Comparison of ENCODE assay signal across 8 cellular contexts in the genomic region with DNA sequence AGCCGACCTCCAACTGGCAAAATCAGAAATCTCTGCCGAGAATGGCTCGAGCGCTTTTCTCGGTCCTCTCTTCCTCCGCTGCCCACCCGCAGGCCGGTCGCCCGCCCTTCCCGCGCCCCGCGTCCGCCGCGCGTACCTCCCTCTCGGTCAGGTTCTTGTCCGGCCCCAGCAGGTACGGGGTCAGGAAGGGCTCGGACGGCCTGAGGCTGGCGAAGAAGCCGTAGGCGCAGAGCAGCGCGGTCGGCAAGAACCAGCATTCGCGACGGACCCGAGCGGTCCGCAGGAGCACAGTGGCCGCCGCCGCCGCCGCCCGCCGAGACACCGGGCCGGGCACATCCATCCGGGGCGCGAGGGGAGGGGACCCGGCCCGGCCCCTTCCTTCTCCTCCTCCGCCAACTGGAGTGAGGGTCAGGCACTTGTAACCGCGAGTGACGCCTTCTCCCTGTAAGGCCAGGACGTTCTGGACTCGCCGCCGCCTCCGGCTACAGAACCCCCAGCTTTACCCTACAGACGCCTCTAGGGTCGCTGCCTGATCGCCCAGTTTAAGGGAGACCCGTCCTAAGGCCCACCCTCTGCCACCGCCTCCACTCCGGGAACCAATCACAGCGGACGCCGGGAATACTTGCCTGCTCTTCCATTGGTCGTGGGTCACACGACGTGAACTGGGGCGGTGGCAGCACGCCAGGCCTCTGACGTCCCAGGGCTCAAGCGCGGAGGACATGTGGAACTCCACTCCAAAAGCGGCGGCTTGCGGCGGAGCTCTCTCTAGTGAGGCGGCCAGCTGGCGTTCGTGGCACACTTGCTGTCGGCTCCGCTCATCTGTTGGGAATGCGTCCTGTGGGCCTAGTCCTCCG. TPM values are rescaled to one million over a fixed set of nuclear protein-coding genes. Genes with fewer than 3 reads are reported as not detected.
DNase-seq lines count a peak whose midpoint lies in the region; ATAC-seq and TF ChIP-seq lines count a peak whose summit lies in the region.

Gene SLC19A2, minus strand, starts transcription at position 518 of the 854 bp plus-strand sequence. Its CDS starts 178 bp downstream, at position 340.

- H3K27ac ChIP-seq in SK-N-SH (ENCODE audit: low read depth in 2 of 2, low read length in 1 of 2) (peak within 1 kb of the TSS; percentile 92 to 96), temporal lobe (ENCODE audit: low read depth, low read length) (peak within 1 kb of the TSS; percentile 84)

- WGBS in SK-N-SH (ENCODE audit: low lambda C conversion rate) = under 1% methylated on average over 54 of the region's 86 CpGs

- DNase-seq in GM10266 (ENCODE audit: extremely low spot score) (peak; percentile 97), NCI-H1048 (lab: John Stamatoyannopoulos, UW) (peak; percentile 100), SK-N-SH (peak; percentile 97), glomerular endothelial cell (ENCODE audit: extremely low read depth, low read depth, low spot score) (peak; percentile 76), occipital lobe (lab: John Stamatoyannopoulos, UW) (peak; percentile 99)
- DNase-seq in activated naive CD4-positive, alpha-beta T cell treated with anti-CD3 and anti-CD28 coated beads, Interleukin-2, amount 50 U/mL, for 72 hours (ENCODE audit: low spot score in 2 of 2) = peak; percentile 89 to 96

- peak; percentile 32 for TF ChIP-seq CTCF in GM10266 (IDR thresholded peaks at IDR 0.05; ENCODE audit: control insufficient read depth, insufficient read depth, low read depth, missing control alignments)
- TF ChIP-seq CTCF in SK-N-SH (IDR thresholded peaks at IDR 0.05) = peak; percentile 25; the same call in 1 of the 2 replicates

- H3K36me3 Mint-ChIP-seq in activated naive CD4-positive, alpha-beta T cell treated with anti-CD3 and anti-CD28 coated beads, Interleukin-2, amount 50 U/mL, for 72 hours = peaks cover 5 to 14% of the 10 kb centered on the region in 2 donors

- peaks cover 35% of the 10 kb centered on the region; the same call in 1 of the 2 replicates for H3K79me2 ChIP-seq in SK-N-SH (ENCODE audit: insufficient read depth)

- peak within 1 kb of the TSS; percentile 91 for H2AFZ ChIP-seq in SK-N-SH (ENCODE audit: low read depth)

- H3K4me2 ChIP-seq in SK-N-SH = peak within 1 kb of the TSS; percentile 92

- H3K4me3 ChIP-seq in SK-N-SH (ENCODE audit: low read depth in 2 of 2, low read length in 1 of 2) = peak within 1 kb of the TSS; percentile 78 to 92

- no peak for TF ChIP-seq EP300 in SK-N-SH (IDR thresholded peaks at IDR 0.05; ENCODE audit: borderline replicate concordance in 1 of 2, low read depth in 1 of 2, low read length in 1 of 2)

- POLR2A ChIA-PET in SK-N-SH (lab: Yijun Ruan, JAX) = interaction anchor here (0.7 to 1.3 kb wide), 3 partner anchors 59 to 862 kb away, joined by 3 to 7 read pairs (median 3); partner anchors contain the start of genes BLZF1 and CCDC181

- H3K36me3 ChIP-seq in SK-N-SH (replicated peaks in 1 of 2; ENCODE audit: control insufficient read depth in 1 of 2, insufficient read depth in 2 of 2, low read length in 1 of 2) = no peaks in the 10 kb centered on the region

- H3K9me3 Mint-ChIP-seq in activated naive CD4-positive, alpha-beta T cell treated with anti-CD3 and anti-CD28 coated beads, Interleukin-2, amount 50 U/mL, for 72 hours = no peaks in the 10 kb centered on the region

- no peaks in the 10 kb centered on the region for H3K27me3 ChIP-seq in SK-N-SH (ENCODE audit: insufficient read depth)

- H4K20me1 ChIP-seq in SK-N-SH (ENCODE audit: insufficient read depth) = no peaks in the 10 kb centered on the region

- H3K9me3 ChIP-seq in SK-N-SH = no peaks in the 10 kb centered on the region

- no peaks in the 10 kb centered on the region for H3K9me2 ChIP-seq in SK-N-SH

- H3K4me1 ChIP-seq in SK-N-SH (ENCODE audit: control insufficient read depth in 1 of 2, insufficient read depth in 2 of 2, low read depth in 1 of 2, low read length in 1 of 2) = peaks cover 10 to 31% of the 10 kb centered on the region in 2 experiments

- peak within 1 kb of the TSS; percentile 85 to 90 for H3K27ac Mint-ChIP-seq in activated naive CD4-positive, alpha-beta T cell treated with anti-CD3 and anti-CD28 coated beads, Interleukin-2, amount 50 U/mL, for 72 hours

- ATAC-seq in HG02588 (IDR thresholded peaks at IDR 0.05; ENCODE audit: unreplicated experiment) = peak; percentile 99
- peak; percentile 97 to 98 for ATAC-seq in activated naive CD4-positive, alpha-beta T cell treated with anti-CD3 and anti-CD28 coated beads, Interleukin-2, amount 50 U/mL, for 72 hours

- H3F3A ChIP-seq in SK-N-SH (replicated peaks; ENCODE audit: insufficient read depth) = peaks cover 14% of the 10 kb centered on the region

- 0 out of 2 replicates have a peak, but pooled peaks have one; percentile 5 for TF ChIP-seq RAD21 in SK-N-SH (IDR thresholded peaks at IDR 0.05; ENCODE audit: low read length)

- peak within 1 kb of the TSS; percentile 86 for H3K9ac ChIP-seq in SK-N-SH

- CTCF ChIA-PET in SK-N-SH (lab: Yijun Ruan, JAX) = interaction anchor here (0.7 to 1.5 kb wide), 7 partner anchors 20 to 124 kb away, joined by 3 to 4 read pairs (median 3); no protein-coding TSS in a partner anchor

TF ChIP-seq in SK-N-SH, 30 proteins besides CTCF, POLR2A, EP300 and RAD21 (continues in another document):
- peak; percentile 75; the same call in 1 of the 2 replicates for TF ChIP-seq USF1 (IDR thresholded peaks at IDR 0.05; ENCODE audit: borderline replicate concordance, low read depth)
- TF ChIP-seq MEF2A (IDR thresholded peaks at IDR 0.05; ENCODE audit: borderline replicate concordance, low read depth) = no peak
- TF ChIP-seq CHD2 (IDR thresholded peaks at IDR 0.05; ENCODE audit: low read length, partially characterized antibody) = peak; percentile 62
- TF ChIP-seq ZBTB33 (IDR thresholded peaks at IDR 0.05; ENCODE audit: borderline replicate concordance, low read depth) = no peak
- TF ChIP-seq TEAD4 (IDR thresholded peaks at IDR 0.05; ENCODE audit: borderline replicate concordance, insufficient read depth) = peak; percentile 36; the same call in 1 of the 2 replicates
- TF ChIP-seq FOXJ3 (CRISPR knock-in tag; IDR thresholded peaks at IDR 0.05) = 0 out of 2 replicates have a peak, but pooled peaks have one; percentile 27
- TF ChIP-seq, protein P1, sequence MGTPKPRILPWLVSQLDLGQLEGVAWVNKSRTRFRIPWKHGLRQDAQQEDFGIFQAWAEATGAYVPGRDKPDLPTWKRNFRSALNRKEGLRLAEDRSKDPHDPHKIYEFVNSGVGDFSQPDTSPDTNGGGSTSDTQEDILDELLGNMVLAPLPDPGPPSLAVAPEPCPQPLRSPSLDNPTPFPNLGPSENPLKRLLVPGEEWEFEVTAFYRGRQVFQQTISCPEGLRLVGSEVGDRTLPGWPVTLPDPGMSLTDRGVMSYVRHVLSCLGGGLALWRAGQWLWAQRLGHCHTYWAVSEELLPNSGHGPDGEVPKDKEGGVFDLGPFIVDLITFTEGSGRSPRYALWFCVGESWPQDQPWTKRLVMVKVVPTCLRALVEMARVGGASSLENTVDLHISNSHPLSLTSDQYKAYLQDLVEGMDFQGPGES (IDR thresholded peaks at IDR 0.05; ENCODE audit: low read depth, low read length) = peak; percentile 46; the same call in 1 of the 2 replicates
- TF ChIP-seq USF2 (IDR thresholded peaks at IDR 0.05; ENCODE audit: borderline replicate concordance, low read depth, low read length) = no peak
- no peak for TF ChIP-seq GABPA (IDR thresholded peaks at IDR 0.05; ENCODE audit: low read depth)
- peak; percentile 16; the same call in 1 of the 2 replicates for TF ChIP-seq FOSL2 (IDR thresholded peaks at IDR 0.05; ENCODE audit: borderline replicate concordance, low read depth)
- TF ChIP-seq NFIC (IDR thresholded peaks at IDR 0.05; ENCODE audit: borderline replicate concordance) = peak; percentile 66; the same call in 1 of the 2 replicates
- TF ChIP-seq ELF1 (IDR thresholded peaks at IDR 0.05) = no peak
- no peak for TF ChIP-seq RXRA (IDR thresholded peaks at IDR 0.05; ENCODE audit: borderline replicate concordance, low read depth)

RNA-seq across cellular contexts. Expression of gene SLC19A2, which starts in this region (rescaled TPM):
- 3.4 and 5.5 TPM in 2 replicates for polyA plus RNA-seq in SK-N-SH (2012; rRNA removed)
- polyA plus RNA-seq in SK-N-SH (2012; cell fraction: cytosol; rRNA removed) = 3.9 and 4.3 TPM in 2 replicates
- 2.7 and 6.1 TPM in 2 replicates for polyA plus RNA-seq in SK-N-SH (2012; cell fraction: nucleus; rRNA removed)
- total RNA-seq in activated naive CD4-positive, alpha-beta T cell treated with anti-CD3 and anti-CD28 coated beads, Interleukin-2, amount 50 U/mL, for 72 hours = 1 to 10 TPM; 4.0 to 6.5 TPM
- total RNA-seq in glomerular endothelial cell (4.0 and 4.5 TPM in 2 replicates), occipital lobe (31.5 TPM), temporal lobe (17.0 TPM)

Comparison
In these comparisons a context has a peak if more than half of its experiments do, and no peak if none do; other contexts are left out.
1. Peak in every context shown above with its lines: DNase-seq, ATAC-seq, H3K4me3 ChIP-seq and H3K27ac ChIP-seq.